In the genomic region with DNA sequence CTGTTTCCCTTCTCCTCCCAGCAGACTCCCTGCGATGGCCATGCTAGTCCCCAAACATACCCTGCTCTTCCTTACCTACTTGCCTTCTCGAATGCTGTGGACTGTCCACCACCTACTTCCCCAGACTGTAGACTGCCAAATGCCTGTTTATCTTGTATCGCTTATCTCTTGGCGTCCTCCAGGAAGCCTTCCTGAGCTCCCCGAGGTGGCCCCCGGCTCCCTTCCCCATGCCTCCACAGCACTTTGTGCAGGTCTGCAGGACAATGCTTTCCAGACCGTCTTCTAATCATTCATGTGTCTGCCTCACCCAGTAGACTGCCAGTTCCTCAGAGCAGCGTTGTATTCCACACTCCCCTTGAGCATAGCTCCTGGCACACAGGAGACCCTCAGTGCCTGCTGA, we compare ENCODE assay signal across 18 cellular contexts. TPM values are rescaled to one million over a fixed set of nuclear protein-coding genes. Genes with fewer than 3 reads are reported as not detected.
A peak's percentile ranks its signal among the peaks of the same experiment; 100 is the strongest.
DNase-seq lines count a peak whose midpoint lies in the region; ATAC-seq, FAIRE-seq and TF ChIP-seq lines count a peak whose summit lies in the region.
"Had no signal": no experiment of that assay in that cellular context is flagged by ENCODE, and none has a peak within 500 bp of the region (broad histone marks: within the 10 kb centered on the region; RNA-seq: fewer than 3 reads in every experiment).

No MANE protein-coding gene starts in this region.

- H4K20me1 ChIP-seq in K562 (replicated peaks; ENCODE audit: control insufficient read depth, insufficient read depth, low read length) (peaks cover 15% of the 10 kb centered on the region), GM23248 (ENCODE audit: insufficient read depth) (no peaks in the 10 kb centered on the region)

- H3K9me3 ChIP-seq in K562 (replicated peaks; ENCODE audit: control insufficient read depth, insufficient read depth, low read depth, low read length) (no peaks in the 10 kb centered on the region), GM23248 (ENCODE audit: low read depth) (no peaks in the 10 kb centered on the region), esophagus muscularis mucosa (no peaks in the 10 kb centered on the region)
- H3K9me3 ChIP-seq: A549, BE2C, HAP-1 had no signal

- H3K4me2 ChIP-seq in K562 (ENCODE audit: insufficient read depth, low read length) (no peak overlapping the region), GM23248 (ENCODE audit: unreplicated experiment) (no peak overlapping the region)
- H3K4me2 ChIP-seq: A549 had no signal

- 0% methylated on average over 8 of the region's 8 CpGs for WGBS in K562 (ENCODE audit: insufficient coverage, low coverage, missing lambda C conversion rate)
- WGBS in GM23248 (ENCODE audit: low coverage in 1 of 2, low lambda C conversion rate in 2 of 2, missing lambda C conversion rate in 2 of 2), 2 experiments, result 36 to 37% methylated on average over 8 of the region's 8 CpGs
- WGBS in esophagus muscularis mucosa, result 79% methylated on average over 8 of the region's 8 CpGs

- H3K79me2 ChIP-seq in K562 (ENCODE audit: control insufficient read depth, insufficient read depth, low read length), result no peaks in the 10 kb centered on the region
- no peaks in the 10 kb centered on the region for H3K79me2 ChIP-seq in GM23248 (ENCODE audit: insufficient read depth)

- H3F3A ChIP-seq in GM23248 (ENCODE audit: insufficient read depth), result no peaks in the 10 kb centered on the region

- no TSS peak for BruUV-seq in K562 (replicated peaks; lab: Mats Ljungman, UMichigan)

- H2AFZ ChIP-seq in K562 (ENCODE audit: low read depth, low read length) (no peak overlapping the region), GM23248 (no peak overlapping the region)

- no peak for TF ChIP-seq CTCF in K562 (IDR thresholded peaks at IDR 0.05 in 2 of 3, conservative IDR thresholded peaks at IDR 0.05 in 1 of 3; ENCODE audit: insufficient read depth in 2 of 3, low read depth in 1 of 3, low read length in 3 of 3)
- no peak for TF ChIP-seq CTCF in esophagus muscularis mucosa (IDR thresholded peaks at IDR 0.05)

- no peak for TF ChIP-seq RAD21 in K562 (CRISPR knock-in tag; conservative IDR thresholded peaks at IDR 0.05 in 1 of 2, IDR thresholded peaks at IDR 0.05 in 1 of 2)

- no peak for TF ChIP-seq EP300 in K562 (IDR thresholded peaks at IDR 0.05; ENCODE audit: low read length)
- no peak for TF ChIP-seq EP300 in esophagus muscularis mucosa (IDR thresholded peaks at IDR 0.05)

- DNase-seq in K562 (ENCODE audit: extremely low read depth in 1 of 4, low spot score in 3 of 4), result no peak
- DNase-seq in NOMO-1 (lab: John Stamatoyannopoulos, UW; ENCODE audit: unreplicated experiment in 2 of 2), result no peak
- DNase-seq in GDM1 (lab: John Stamatoyannopoulos, UW), result no peak
- DNase-seq in GM23248, result no peak
- DNase-seq in esophagus muscularis mucosa (ENCODE audit: extremely low spot score), result no peak
- DNase-seq: BE2C; CD4-positive, alpha-beta memory T cell; DMS79; GOT3 had no signal

- TF ChIP-seq POLR2A in K562 (conservative IDR thresholded peaks at IDR 0.05), result no peak
- TF ChIP-seq POLR2A in esophagus muscularis mucosa (IDR thresholded peaks at IDR 0.05; ENCODE audit: low read depth), result no peak

- H3K36me3 ChIP-seq in K562 (ENCODE audit: control insufficient read depth, insufficient read depth, low read length) (no peaks in the 10 kb centered on the region), GM23248 (ENCODE audit: low read depth) (no peaks in the 10 kb centered on the region), esophagus muscularis mucosa (no peaks in the 10 kb centered on the region)
- H3K36me3 ChIP-seq: BE2C, HAP-1 had no signal

- H3K27ac ChIP-seq in K562 (ENCODE audit: extremely low read depth, low read depth, low read length) (no peak overlapping the region), cingulate gyrus (ENCODE audit: low read depth, low read length) (peak overlapping the region; percentile 93), layer of hippocampus (ENCODE audit: low read depth, low read length) (peak overlapping the region; percentile 67), GM23248 (no peak overlapping the region), esophagus muscularis mucosa (replicated peaks in 1 of 4) (no peak overlapping the region)
- H3K27ac ChIP-seq: A549, C4-2B had no signal

- ATAC-seq in K562, result no peak
- ATAC-seq: A549 had no signal

- H3K9me2 ChIP-seq in GM23248 (ENCODE audit: insufficient read depth), result no peaks in the 10 kb centered on the region

- H3K4me3 ChIP-seq in K562 (no peak overlapping the region), GM23248 (no peak overlapping the region), esophagus muscularis mucosa (no peak overlapping the region)
- H3K4me3 ChIP-seq: A549, HAP-1 had no signal

- H3K9ac ChIP-seq in K562 (ENCODE audit: insufficient read depth in 1 of 2, low read depth in 2 of 2, low read length in 2 of 2), result no peak overlapping the region
- H3K9ac ChIP-seq in GM23248, result no peak overlapping the region

- intact Hi-C loops in K562 (cut with micrococcal nuclease), result no loop called here
- intact Hi-C loops in esophagus muscularis mucosa (cut with DNase I), result no loop called here

- H3K27me3 ChIP-seq in K562 (ENCODE audit: control insufficient read depth in 2 of 2, insufficient read depth in 2 of 2, low read length in 2 of 2) (peaks cover 17 to 37% of the 10 kb centered on the region in 2 experiments; a peak in 4 of 5 replicates), layer of hippocampus (ENCODE audit: control insufficient read depth, insufficient read depth, low read length) (no peaks in the 10 kb centered on the region), GM23248 (replicated peaks; ENCODE audit: insufficient read depth) (peaks cover 65% of the 10 kb centered on the region), esophagus muscularis mucosa (peaks cover 0 to 90% (median 8%) of the 10 kb centered on the region in 4 donors)
- H3K27me3 ChIP-seq: BE2C had no signal

- H3K4me1 ChIP-seq in K562 (replicated peaks in 1 of 2; ENCODE audit: control insufficient read depth in 2 of 2, insufficient read depth in 2 of 2, low read length in 2 of 2) (no peaks in the 10 kb centered on the region; a peak in 1 of 5 replicates), GM23248 (ENCODE audit: insufficient read depth) (no peaks in the 10 kb centered on the region), esophagus muscularis mucosa (no peaks in the 10 kb centered on the region)
- H3K4me1 ChIP-seq: A549, HAP-1 had no signal

- no peak for FAIRE-seq in K562 (lab: Jason Lieb, UNC)
- FAIRE-seq: A549, G401.6, GM12892 had no signal

- H3K9me1 ChIP-seq in K562 (ENCODE audit: control insufficient read depth, insufficient read depth, low read length), result peaks cover 5% of the 10 kb centered on the region

- in situ Hi-C loops in K562 (cut with MboI), result no loop called here
- in situ Hi-C loops in GM23248 (cut with MboI), result no loop called here

- CTCF ChIA-PET in K562 (lab: Yijun Ruan, JAX; ENCODE audit: low intra/inter-chr PET ratio), result no interaction called here

- POLR2A ChIA-PET in K562 (lab: Yijun Ruan, JAX), result interaction anchor here (0.7 to 1.1 kb wide), 4 partner anchors 9 to 32 kb away, joined by 3 to 4 read pairs (median 4); no protein-coding TSS in a partner anchor

TF ChIP-seq in K562, 482 proteins besides CTCF, POLR2A, EP300 and RAD21:
- TF ChIP-seq ARNT (IDR thresholded peaks at IDR 0.05) (no peak), ZC3H8 (IDR thresholded peaks at IDR 0.05) (no peak), PHF21A (IDR thresholded peaks at IDR 0.05; ENCODE audit: borderline replicate concordance, low read depth) (no peak), ZFP36 (IDR thresholded peaks at IDR 0.05; ENCODE audit: low read depth, low read length, partially characterized antibody) (peak; percentile 57), POLR2G (IDR thresholded peaks at IDR 0.05; ENCODE audit: low read depth, low read length) (no peak), BRCA1 (IDR thresholded peaks at IDR 0.05) (no peak), BRCA1 (CRISPR knock-in tag; IDR thresholded peaks at IDR 0.05) (no peak)
- TF ChIP-seq, protein P1, sequence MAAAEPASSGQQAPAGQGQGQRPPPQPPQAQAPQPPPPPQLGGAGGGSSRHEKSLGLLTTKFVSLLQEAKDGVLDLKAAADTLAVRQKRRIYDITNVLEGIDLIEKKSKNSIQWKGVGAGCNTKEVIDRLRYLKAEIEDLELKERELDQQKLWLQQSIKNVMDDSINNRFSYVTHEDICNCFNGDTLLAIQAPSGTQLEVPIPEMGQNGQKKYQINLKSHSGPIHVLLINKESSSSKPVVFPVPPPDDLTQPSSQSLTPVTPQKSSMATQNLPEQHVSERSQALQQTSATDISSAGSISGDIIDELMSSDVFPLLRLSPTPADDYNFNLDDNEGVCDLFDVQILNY (CRISPR knock-in tag; IDR thresholded peaks at IDR 0.05), result no peak

RNA-seq across cellular contexts. Expression of a gene that starts 41.7 kb away (rescaled TPM):
- total RNA-seq in K562 (2011; cell fraction: chromatin; rRNA removed; ENCODE audit: low replicate concordance), result not detected in 2 replicates
- not detected in 2 replicates for total RNA-seq in K562 (2011; cell fraction: nucleolus; rRNA removed)
- total RNA-seq in K562 (2011; cell fraction: nucleoplasm; rRNA removed), result not detected in 2 replicates
- total RNA-seq in K562 (2014; rRNA removed), result not detected in 2 replicates
- not detected in 2 replicates for total RNA-seq in K562 (2014; rRNA removed; fragmentation: Illumina TruSeq; extraction: Trizol)
- not detected in 2 replicates for total RNA-seq in K562 (2015; rRNA removed; fragmentation: Illumina TruSeq; extraction: Trizol)
- not detected in 2 replicates for total RNA-seq in K562 (2021)
- not detected in 2 replicates for polyA plus RNA-seq in K562 (2011; rRNA removed)
- polyA plus RNA-seq in K562 (2011; cell fraction: cytosol; rRNA removed), result not detected in 2 replicates
- polyA plus RNA-seq in K562 (2011; cell fraction: nucleus; rRNA removed), result not detected in 2 replicates
- not detected in 2 replicates for polyA plus RNA-seq in K562 (2012)
- polyA plus RNA-seq in K562 (2014; fragmentation: Illumina TruSeq; extraction: Trizol), result not detected in 2 replicates
- not detected for polyA plus RNA-seq in K562 (2014; fragmentation: Nextera tagmentation; extraction: Ambion mirVana)
- not detected in 2 replicates for polyA plus RNA-seq in K562 (2014; rRNA removed)
- not detected in 2 replicates for polyA minus RNA-seq in K562 (2011; rRNA and poly(A)+ RNA removed)
- not detected in 2 replicates for polyA minus RNA-seq in K562 (2011; cell fraction: cytosol; rRNA and poly(A)+ RNA removed)
- not detected in 2 replicates for polyA minus RNA-seq in K562 (2011; cell fraction: nucleus; rRNA and poly(A)+ RNA removed)
- not detected in 2 replicates for total RNA-seq in GM23248 (2014; rRNA removed; shearing (Covaris generic))
- not detected in 2 replicates for polyA plus RNA-seq in GM23248 (2016; fragmentation: Nextera tagmentation; extraction: Ambion mirVana)
- total RNA-seq in esophagus muscularis mucosa, result not detected
- total RNA-seq: CD4-positive, alpha-beta memory T cell; HT1080 had no signal
- polyA plus RNA-seq: AG04450; CD4-positive, alpha-beta memory T cell had no signal

Comparison
In these comparisons a context has a peak if more than half of its experiments do, and no peak if none do; other contexts are left out.
1. H3K27ac ChIP-seq: peak in cingulate gyrus (single experiment) and layer of hippocampus (single experiment); none in K562 (single experiment), GM23248 (single experiment) and esophagus muscularis mucosa (0 of 4).